ENCODE assay signal across 16 cellular contexts in the genomic region with DNA sequence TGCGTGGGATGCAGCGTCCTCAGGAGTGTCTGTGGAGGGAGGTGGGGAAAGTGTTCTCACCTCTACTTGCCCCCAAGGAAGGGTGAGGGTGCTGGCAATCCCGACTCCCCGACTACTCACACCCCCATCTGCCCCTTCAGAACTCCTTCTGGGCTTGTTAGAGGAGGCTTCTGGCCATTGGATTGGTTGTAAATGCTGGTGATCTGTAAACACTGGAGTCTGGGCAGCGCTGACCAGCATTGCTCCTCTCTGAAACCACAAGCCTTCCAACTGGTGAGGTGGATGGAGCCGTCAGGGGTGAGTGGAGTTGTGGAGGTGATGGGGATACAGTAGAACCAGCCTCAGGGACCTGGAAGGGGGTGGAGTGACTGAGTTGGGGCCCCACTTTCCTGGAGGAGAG. TPM values are rescaled to one million over a fixed set of nuclear protein-coding genes. Genes with fewer than 3 reads are reported as not detected.
DNase-seq lines count a peak whose midpoint lies in the region; ATAC-seq and TF ChIP-seq lines count a peak whose summit lies in the region.
"Had no signal": no experiment of that assay in that cellular context is flagged by ENCODE, and none has a peak within 500 bp of the region (broad histone marks: within the 10 kb centered on the region; RNA-seq: fewer than 3 reads in every experiment).

No MANE protein-coding gene starts in this region.

- H3K9ac ChIP-seq in SK-N-SH, result no peak overlapping the region

- H4K20me1 ChIP-seq in SK-N-SH (ENCODE audit: insufficient read depth), result no peaks in the 10 kb centered on the region
- H4K20me1 ChIP-seq in osteoblast (ENCODE audit: insufficient read depth, low read length), result peaks cover 3% of the 10 kb centered on the region

- DNase-seq in SK-N-SH (no peak), choroid plexus epithelial cell (ENCODE audit: low read depth) (peak; percentile 21), osteoblast (ENCODE audit: insufficient read length, low spot score, missing footprints) (peak; percentile 78), glutamatergic neuron (no peak), medulla oblongata (ENCODE audit: extremely low spot score) (no peak), NCI-H1092 (lab: John Stamatoyannopoulos, UW) (no peak)
- DNase-seq: CD8-positive, alpha-beta memory T cell; DMS53; GF-D8; HFFc6 had no signal

- CTCF ChIA-PET in SK-N-SH (lab: Yijun Ruan, JAX), result interaction anchor here (0.9 to 7.5 kb wide), 13 partner anchors 14 to 378 kb away, joined by 3 to 224 read pairs (median 58); a partner anchor contains a TSS
- CTCF ChIA-PET in HEK293 (lab: Yijun Ruan, JAX), result interaction anchor here (0.7 to 6.1 kb wide), 13 partner anchors 15 to 369 kb away, joined by 3 to 119 read pairs (median 4); a partner anchor contains a TSS

- H3K9me3 ChIP-seq in SK-N-SH, result no peaks in the 10 kb centered on the region
- H3K9me3 ChIP-seq in HEK293 (ENCODE audit: control insufficient read depth, insufficient read depth, low read depth, low read length), result no peaks in the 10 kb centered on the region
- no peaks in the 10 kb centered on the region for H3K9me3 ChIP-seq in osteoblast (ENCODE audit: low read depth, low read length)
- H3K9me3 ChIP-seq: HAP-1 had no signal

- H3K27me3 ChIP-seq in SK-N-SH (ENCODE audit: insufficient read depth), result no peaks in the 10 kb centered on the region
- H3K27me3 ChIP-seq in osteoblast (ENCODE audit: insufficient read depth, low read length), result peaks cover 15% of the 10 kb centered on the region

- H3K27ac ChIP-seq in SK-N-SH (ENCODE audit: low read depth in 2 of 2, low read length in 1 of 2) (no peak overlapping the region), HEK293 (ENCODE audit: extremely low read depth, low read depth, low read length) (no peak overlapping the region), osteoblast (ENCODE audit: low read depth, low read length) (no peak overlapping the region)
- H3K27ac ChIP-seq: 22Rv1 had no signal

- H3K27ac Mint-ChIP-seq in glutamatergic neuron (ENCODE audit: unreplicated experiment), result no peak overlapping the region
- H3K27ac Mint-ChIP-seq: CD8-positive, alpha-beta memory T cell; HFFc6 had no signal

- peaks cover 20% of the 10 kb centered on the region for H3K36me3 Mint-ChIP-seq in glutamatergic neuron (ENCODE audit: unreplicated experiment)
- H3K36me3 Mint-ChIP-seq: CD14-positive monocyte; CD8-positive, alpha-beta memory T cell had no signal

- no peak overlapping the region for H2AFZ ChIP-seq in SK-N-SH (ENCODE audit: low read depth)
- no peak overlapping the region for H2AFZ ChIP-seq in osteoblast (ENCODE audit: low read length)

- no peak for TF ChIP-seq EP300 in SK-N-SH (IDR thresholded peaks at IDR 0.05; ENCODE audit: borderline replicate concordance in 1 of 2, low read depth in 1 of 2, low read length in 1 of 2)

- H3K4me1 ChIP-seq in SK-N-SH (ENCODE audit: control insufficient read depth in 1 of 2, insufficient read depth in 2 of 2, low read depth in 1 of 2, low read length in 1 of 2), result no peaks in the 10 kb centered on the region; a peak in 1 of 4 replicates
- no peaks in the 10 kb centered on the region for H3K4me1 ChIP-seq in HEK293 (ENCODE audit: control insufficient read depth, insufficient read depth, low read length)
- H3K4me1 ChIP-seq in osteoblast (ENCODE audit: insufficient read depth, low read length), result peaks cover 9% of the 10 kb centered on the region
- H3K4me1 ChIP-seq: HAP-1 had no signal

- TF ChIP-seq RAD21 in SK-N-SH (IDR thresholded peaks at IDR 0.05; ENCODE audit: low read length), result no peak

- H3K9me2 ChIP-seq in SK-N-SH, result no peaks in the 10 kb centered on the region

- 67% methylated on average over 6 of the region's 6 CpGs for WGBS in SK-N-SH (ENCODE audit: low lambda C conversion rate)

- H3K36me3 ChIP-seq in SK-N-SH (replicated peaks in 1 of 2; ENCODE audit: control insufficient read depth in 1 of 2, insufficient read depth in 2 of 2, low read length in 1 of 2), result no peaks in the 10 kb centered on the region
- H3K36me3 ChIP-seq in HEK293 (ENCODE audit: control insufficient read depth in 2 of 2, insufficient read depth in 1 of 2, low read length in 2 of 2), result no peaks in the 10 kb centered on the region
- no peaks in the 10 kb centered on the region for H3K36me3 ChIP-seq in osteoblast (ENCODE audit: insufficient read depth, low read length)
- H3K36me3 ChIP-seq: HAP-1 had no signal

- H3K4me3 ChIP-seq in SK-N-SH (ENCODE audit: low read depth in 2 of 2, low read length in 1 of 2) (no peak overlapping the region), HEK293 (ENCODE audit: low read depth, low read length) (no peak overlapping the region), choroid plexus epithelial cell (ENCODE audit: low read depth, low read length) (no peak overlapping the region), osteoblast (ENCODE audit: insufficient read depth, low read length) (no peak overlapping the region)
- H3K4me3 ChIP-seq: HAP-1 had no signal

- H3F3A ChIP-seq in SK-N-SH (replicated peaks; ENCODE audit: insufficient read depth), result no peaks in the 10 kb centered on the region

- POLR2A ChIA-PET in SK-N-SH (lab: Yijun Ruan, JAX), result no interaction called here
- POLR2A ChIA-PET in HEK293 (lab: Yijun Ruan, JAX), result interaction anchor here (1.5 kb wide), 1 partner anchor 116 kb away, joined by 12 read pairs; a partner anchor contains a TSS

- peaks cover 31% of the 10 kb centered on the region for H3K4me1 Mint-ChIP-seq in glutamatergic neuron (ENCODE audit: low read depth, unreplicated experiment)

- TF ChIP-seq CTCF in SK-N-SH (IDR thresholded peaks at IDR 0.05), result no peak
- no peak for TF ChIP-seq CTCF in HEK293 (tag by site-specific recombination; IDR thresholded peaks at IDR 0.05)
- no peak for TF ChIP-seq CTCF in choroid plexus epithelial cell (conservative IDR thresholded peaks at IDR 0.05; ENCODE audit: low read depth, low read length)
- no peak for TF ChIP-seq CTCF in osteoblast (IDR thresholded peaks at IDR 0.05; ENCODE audit: extremely low read depth, low read depth, low read length)
- TF ChIP-seq CTCF in glutamatergic neuron (IDR thresholded peaks at IDR 0.05; ENCODE audit: partially characterized antibody, unreplicated experiment), result no peak

- H3K4me3 Mint-ChIP-seq in glutamatergic neuron (ENCODE audit: unreplicated experiment), result no peak overlapping the region
- H3K4me3 Mint-ChIP-seq: CD14-positive monocyte, HFFc6 had no signal

- no peak; the same call in 2 of the 3 replicates for ATAC-seq in SK-N-SH treated with all-trans-retinoic acid at 6 μM for 48 hours
- ATAC-seq: HepG2 had no signal

- H3K79me2 ChIP-seq in SK-N-SH (ENCODE audit: insufficient read depth) (no peaks in the 10 kb centered on the region), osteoblast (ENCODE audit: insufficient read depth, low read length) (no peaks in the 10 kb centered on the region)

- H3K4me2 ChIP-seq in SK-N-SH (no peak overlapping the region), osteoblast (ENCODE audit: insufficient read depth, low read length) (no peak overlapping the region)

- H3K27me3 Mint-ChIP-seq in glutamatergic neuron (ENCODE audit: unreplicated experiment), result peaks cover 18% of the 10 kb centered on the region

- H3K9me3 Mint-ChIP-seq in glutamatergic neuron (ENCODE audit: unreplicated experiment), result peaks cover 22% of the 10 kb centered on the region
- H3K9me3 Mint-ChIP-seq: HFFc6 had no signal

TF ChIP-seq in SK-N-SH, 30 proteins besides CTCF, POLR2A, EP300 and RAD21 (continues in another document):
- TF ChIP-seq CHD2 (IDR thresholded peaks at IDR 0.05; ENCODE audit: low read length, partially characterized antibody), result no peak

TF ChIP-seq in SK-N-SH treated with all-trans-retinoic acid at 6 μM for 48 hours, 23 proteins besides CTCF, POLR2A, EP300 and RAD21 (continues in another document):
- TF ChIP-seq TOX (CRISPR knock-in tag; IDR thresholded peaks at IDR 0.05; ENCODE audit: borderline replicate concordance), result no peak
- no peak for TF ChIP-seq PPARA (CRISPR knock-in tag; IDR thresholded peaks at IDR 0.05; ENCODE audit: borderline replicate concordance)
- no peak for TF ChIP-seq SNAI2 (CRISPR knock-in tag; IDR thresholded peaks at IDR 0.05)
- TF ChIP-seq ZC3H10 (CRISPR knock-in tag; IDR thresholded peaks at IDR 0.05), result no peak
- no peak for TF ChIP-seq CSDC2 (CRISPR knock-in tag; IDR thresholded peaks at IDR 0.05)

TF ChIP-seq in HEK293, 187 proteins besides CTCF, POLR2A, EP300 and RAD21:
- TF ChIP-seq ZFHX2 (tag by site-specific recombination; conservative IDR thresholded peaks at IDR 0.05) (no peak), ZNF140 (tag by site-specific recombination; IDR thresholded peaks at IDR 0.05) (no peak)
- TF ChIP-seq, protein P1, sequence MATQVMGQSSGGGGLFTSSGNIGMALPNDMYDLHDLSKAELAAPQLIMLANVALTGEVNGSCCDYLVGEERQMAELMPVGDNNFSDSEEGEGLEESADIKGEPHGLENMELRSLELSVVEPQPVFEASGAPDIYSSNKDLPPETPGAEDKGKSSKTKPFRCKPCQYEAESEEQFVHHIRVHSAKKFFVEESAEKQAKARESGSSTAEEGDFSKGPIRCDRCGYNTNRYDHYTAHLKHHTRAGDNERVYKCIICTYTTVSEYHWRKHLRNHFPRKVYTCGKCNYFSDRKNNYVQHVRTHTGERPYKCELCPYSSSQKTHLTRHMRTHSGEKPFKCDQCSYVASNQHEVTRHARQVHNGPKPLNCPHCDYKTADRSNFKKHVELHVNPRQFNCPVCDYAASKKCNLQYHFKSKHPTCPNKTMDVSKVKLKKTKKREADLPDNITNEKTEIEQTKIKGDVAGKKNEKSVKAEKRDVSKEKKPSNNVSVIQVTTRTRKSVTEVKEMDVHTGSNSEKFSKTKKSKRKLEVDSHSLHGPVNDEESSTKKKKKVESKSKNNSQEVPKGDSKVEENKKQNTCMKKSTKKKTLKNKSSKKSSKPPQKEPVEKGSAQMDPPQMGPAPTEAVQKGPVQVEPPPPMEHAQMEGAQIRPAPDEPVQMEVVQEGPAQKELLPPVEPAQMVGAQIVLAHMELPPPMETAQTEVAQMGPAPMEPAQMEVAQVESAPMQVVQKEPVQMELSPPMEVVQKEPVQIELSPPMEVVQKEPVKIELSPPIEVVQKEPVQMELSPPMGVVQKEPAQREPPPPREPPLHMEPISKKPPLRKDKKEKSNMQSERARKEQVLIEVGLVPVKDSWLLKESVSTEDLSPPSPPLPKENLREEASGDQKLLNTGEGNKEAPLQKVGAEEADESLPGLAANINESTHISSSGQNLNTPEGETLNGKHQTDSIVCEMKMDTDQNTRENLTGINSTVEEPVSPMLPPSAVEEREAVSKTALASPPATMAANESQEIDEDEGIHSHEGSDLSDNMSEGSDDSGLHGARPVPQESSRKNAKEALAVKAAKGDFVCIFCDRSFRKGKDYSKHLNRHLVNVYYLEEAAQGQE (tag by site-specific recombination; IDR thresholded peaks at IDR 0.05), result 0 out of 2 replicates have a peak, but pooled peaks have one; percentile 44

RNA-seq across cellular contexts. Expression of a gene that starts 59.3 kb away (rescaled TPM):
- polyA plus RNA-seq in SK-N-SH (2012; rRNA removed), result 0.54 and 0.96 TPM in 2 replicates
- polyA plus RNA-seq in SK-N-SH (2012; cell fraction: cytosol; rRNA removed), result 0.58 and 1.3 TPM in 2 replicates
- polyA plus RNA-seq in SK-N-SH (2012; cell fraction: nucleus; rRNA removed), result 0.22 and 0.32 TPM in 2 replicates
- total RNA-seq in osteoblast (not detected in 2 replicates), glutamatergic neuron (ENCODE audit: unreplicated experiment) (263 TPM)
- total RNA-seq: CD8-positive, alpha-beta memory T cell; HFFc6 had no signal
- polyA plus RNA-seq: CD14-positive monocyte; CD8-positive, alpha-beta memory T cell had no signal

Comparison
In these comparisons a context has a peak if more than half of its experiments do, and no peak if none do; other contexts are left out.
1. DNase-seq: peak in choroid plexus epithelial cell (single experiment) and osteoblast (single experiment); none in SK-N-SH (single experiment), glutamatergic neuron (single experiment), medulla oblongata (single experiment) and NCI-H1092 (single experiment).
2. RNA of a gene that starts 59.3 kb away (total RNA-seq): 263 TPM in glutamatergic neuron (single experiment); not detected in osteoblast; every median in the first group is over 100 times any median in the second.